Comparison of ENCODE assay signal across 8 cellular contexts in the genomic region with DNA sequence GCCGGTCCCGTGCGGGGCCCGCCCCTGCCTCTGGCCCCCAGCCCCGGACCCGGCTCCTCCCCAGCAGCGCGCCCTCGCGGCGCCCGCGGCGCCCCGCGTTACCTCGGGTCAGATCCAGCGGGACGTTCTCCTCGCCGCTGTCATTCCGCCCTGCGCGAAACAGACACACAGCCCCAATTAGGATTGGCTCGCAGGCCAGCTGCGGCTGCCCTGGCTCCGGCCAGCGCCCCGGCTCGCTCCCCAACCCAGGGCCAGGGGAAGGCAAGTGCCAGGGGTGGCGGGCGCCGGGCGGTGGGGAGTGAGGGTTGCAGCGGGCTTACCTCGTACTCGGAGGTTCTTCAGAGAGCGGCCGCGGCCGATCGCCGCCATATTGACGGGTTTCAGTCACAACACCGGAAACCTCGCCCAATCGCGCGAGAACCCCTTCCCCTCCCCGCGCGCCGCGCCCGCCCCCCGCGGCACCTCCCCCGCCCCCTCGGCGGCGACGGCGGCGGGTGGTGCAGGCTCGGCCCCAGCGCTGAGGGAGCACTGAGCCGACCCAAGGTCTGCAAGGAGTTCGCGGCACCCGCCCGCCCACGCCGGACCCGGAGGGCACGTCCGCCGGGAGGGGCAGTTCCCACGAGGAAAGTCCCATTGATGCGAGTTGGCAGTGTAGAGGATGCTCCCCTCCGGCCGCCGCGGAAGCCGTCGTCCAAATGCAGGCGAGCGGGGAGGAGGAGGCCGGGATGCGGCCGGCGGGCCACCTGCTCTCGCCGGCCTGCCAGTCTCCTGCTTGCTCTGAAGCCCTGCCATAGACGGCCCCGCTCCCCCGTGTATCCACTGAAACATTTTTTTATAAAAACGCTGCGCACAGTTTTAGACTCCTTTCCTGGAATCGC. TPM values are rescaled to one million over a fixed set of nuclear protein-coding genes. Genes with fewer than 3 reads are reported as not detected.
DNase-seq lines count a peak whose midpoint lies in the region; ATAC-seq and TF ChIP-seq lines count a peak whose summit lies in the region.

A gene with protein sequence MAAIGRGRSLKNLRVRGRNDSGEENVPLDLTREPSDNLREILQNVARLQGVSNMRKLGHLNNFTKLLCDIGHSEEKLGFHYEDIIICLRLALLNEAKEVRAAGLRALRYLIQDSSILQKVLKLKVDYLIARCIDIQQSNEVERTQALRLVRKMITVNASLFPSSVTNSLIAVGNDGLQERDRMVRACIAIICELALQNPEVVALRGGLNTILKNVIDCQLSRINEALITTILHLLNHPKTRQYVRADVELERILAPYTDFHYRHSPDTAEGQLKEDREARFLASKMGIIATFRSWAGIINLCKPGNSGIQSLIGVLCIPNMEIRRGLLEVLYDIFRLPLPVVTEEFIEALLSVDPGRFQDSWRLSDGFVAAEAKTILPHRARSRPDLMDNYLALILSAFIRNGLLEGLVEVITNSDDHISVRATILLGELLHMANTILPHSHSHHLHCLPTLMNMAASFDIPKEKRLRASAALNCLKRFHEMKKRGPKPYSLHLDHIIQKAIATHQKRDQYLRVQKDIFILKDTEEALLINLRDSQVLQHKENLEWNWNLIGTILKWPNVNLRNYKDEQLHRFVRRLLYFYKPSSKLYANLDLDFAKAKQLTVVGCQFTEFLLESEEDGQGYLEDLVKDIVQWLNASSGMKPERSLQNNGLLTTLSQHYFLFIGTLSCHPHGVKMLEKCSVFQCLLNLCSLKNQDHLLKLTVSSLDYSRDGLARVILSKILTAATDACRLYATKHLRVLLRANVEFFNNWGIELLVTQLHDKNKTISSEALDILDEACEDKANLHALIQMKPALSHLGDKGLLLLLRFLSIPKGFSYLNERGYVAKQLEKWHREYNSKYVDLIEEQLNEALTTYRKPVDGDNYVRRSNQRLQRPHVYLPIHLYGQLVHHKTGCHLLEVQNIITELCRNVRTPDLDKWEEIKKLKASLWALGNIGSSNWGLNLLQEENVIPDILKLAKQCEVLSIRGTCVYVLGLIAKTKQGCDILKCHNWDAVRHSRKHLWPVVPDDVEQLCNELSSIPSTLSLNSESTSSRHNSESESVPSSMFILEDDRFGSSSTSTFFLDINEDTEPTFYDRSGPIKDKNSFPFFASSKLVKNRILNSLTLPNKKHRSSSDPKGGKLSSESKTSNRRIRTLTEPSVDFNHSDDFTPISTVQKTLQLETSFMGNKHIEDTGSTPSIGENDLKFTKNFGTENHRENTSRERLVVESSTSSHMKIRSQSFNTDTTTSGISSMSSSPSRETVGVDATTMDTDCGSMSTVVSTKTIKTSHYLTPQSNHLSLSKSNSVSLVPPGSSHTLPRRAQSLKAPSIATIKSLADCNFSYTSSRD (N-terminal part only) (minus strand): TSS at position 391 of the 878 bp plus-strand sequence. CDS start 22 bp downstream, at position 369.

- H2AK9ac ChIP-seq in IMR-90 (replicated peaks; ENCODE audit: low read depth, low read length, poor library complexity) = peak within 1 kb of the TSS; percentile 87

- H4K20me1 ChIP-seq in IMR-90 (ENCODE audit: insufficient read depth, low read length) (peaks cover 21% of the 10 kb centered on the region; the same call in 1 of the 2 replicates), OCI-LY7 (ENCODE audit: insufficient read depth, low read length) (peaks cover 27% of the 10 kb centered on the region)

- H2AFZ ChIP-seq in IMR-90 (replicated peaks; ENCODE audit: low read length, poor library complexity) (peak within 1 kb of the TSS; percentile 95), OCI-LY7 (ENCODE audit: low read length) (peak within 1 kb of the TSS; percentile 75)

- DNase-seq in DMS 273 treated with DMSO at 0.1 percent for 48 hours (lab: John Stamatoyannopoulos, UW) = peak; percentile 54
- peak; percentile 82 for DNase-seq in IMR-90
- DNase-seq in OCI-LY7 (ENCODE audit: low spot score) = peak; percentile 92
- DNase-seq in activated T-cell treated with anti-CD3 and anti-CD28 coated beads for 4 hours = peak; percentile 89
- DNase-seq in epithelial cell of esophagus (ENCODE audit: low read depth) = peak; percentile 88
- DNase-seq in mucosa of gallbladder (ENCODE audit: low spot score) = peak; percentile 93
- peak; percentile 79 to 85 for DNase-seq in stimulated activated CD8-positive, alpha-beta memory T cell treated with anti-CD3 and anti-CD28 coated beads, Interleukin-4, amount 100 ng/mL, for 4 hours (ENCODE audit: low read depth in 2 of 2, low spot score in 1 of 2)

- H3K27me3 ChIP-seq in IMR-90 (ENCODE audit: control insufficient read depth, insufficient read depth, low read length) = no peaks in the 10 kb centered on the region

- peak within 1 kb of the TSS; percentile 83 for H3K56ac ChIP-seq in IMR-90 (ENCODE audit: extremely low read depth, insufficient read depth, low read length)

- peaks cover 41% of the 10 kb centered on the region for H3K79me2 ChIP-seq in OCI-LY7 (ENCODE audit: insufficient read depth, low read depth, low read length)

- no peaks in the 10 kb centered on the region for H3K9me1 ChIP-seq in IMR-90 (ENCODE audit: insufficient read depth, low read length)

- TF ChIP-seq RAD21 in IMR-90 (IDR thresholded peaks at IDR 0.05; ENCODE audit: low read length) = no peak

- peak within 1 kb of the TSS; percentile 83 for H3K23ac ChIP-seq in IMR-90 (ENCODE audit: low read depth, low read length)

- peak within 1 kb of the TSS; percentile 85 for H2BK120ac ChIP-seq in IMR-90 (ENCODE audit: low read depth, low read length)

- peak; percentile 82 for TF ChIP-seq POLR2A in IMR-90 (IDR thresholded peaks at IDR 0.05; ENCODE audit: low read depth, low read length)

- in situ Hi-C loops in IMR-90 (cut with MboI; ENCODE audit: low sequenced_read_pairs) = no loop called here

- peak within 1 kb of the TSS; percentile 88 for H3K4me2 ChIP-seq in IMR-90 (ENCODE audit: low read depth, low read length)
- H3K4me2 ChIP-seq in OCI-LY7 (ENCODE audit: low read length) = peak within 1 kb of the TSS; percentile 97

- H2BK15ac ChIP-seq in IMR-90 (ENCODE audit: low read depth, low read length) = peak within 1 kb of the TSS; percentile 94; the same call in 2 of the 3 replicates

- H3K9me3 ChIP-seq in IMR-90 (ENCODE audit: control insufficient read depth, insufficient read depth, low read length) (no peaks in the 10 kb centered on the region), OCI-LY7 (ENCODE audit: low read length) (no peaks in the 10 kb centered on the region)

- peaks cover 6 to 23% of the 10 kb centered on the region in 2 experiments; a peak in 3 of 4 replicates for H3K79me1 ChIP-seq in IMR-90 (ENCODE audit: low read depth in 1 of 2, low read length in 2 of 2)

- H2BK5ac ChIP-seq in IMR-90 (ENCODE audit: low read depth, low read length, poor library complexity, severe bottlenecking) = peak within 1 kb of the TSS; percentile 96

- dilution Hi-C loops in IMR-90 (cut with HindIII; ENCODE audit: low sequenced_read_pairs, unreplicated experiment) = no loop called here

- CTCF ChIA-PET in IMR-90 (lab: Yijun Ruan, JAX) (no interaction called here), OCI-LY7 (lab: Charles Lee; ENCODE audit: unreplicated experiment) (no interaction called here)

- peak within 1 kb of the TSS; percentile 78 to 83 for H4K8ac ChIP-seq in IMR-90 (ENCODE audit: low read depth in 2 of 2, low read length in 2 of 2)

- POLR2A ChIA-PET in IMR-90 (lab: Charles Lee; ENCODE audit: unreplicated experiment) = no interaction called here
- POLR2A ChIA-PET in OCI-LY7 (lab: Charles Lee) = no interaction called here

- peak within 1 kb of the TSS; percentile 97 for H3K4me3 ChIP-seq in IMR-90 (ENCODE audit: insufficient read depth, low read depth, low read length)
- peak within 1 kb of the TSS; percentile 96 for H3K4me3 ChIP-seq in OCI-LY7 (ENCODE audit: low read depth, low read length, poor library complexity, severe bottlenecking)
- peak within 1 kb of the TSS; percentile 92 for H3K4me3 ChIP-seq in epithelial cell of esophagus (ENCODE audit: low read length)

- 0% methylated on average over 43 of the region's 99 CpGs; no CpG with 5 or more reads in 1 of the 2 experiments for WGBS in IMR-90 (ENCODE audit: extremely low coverage in 2 of 2, insufficient read length in 1 of 2), 2 experiments

- TF ChIP-seq CTCF in IMR-90 (conservative IDR thresholded peaks at IDR 0.05; ENCODE audit: low read depth, low read length) = no peak
- no peak for TF ChIP-seq CTCF in OCI-LY7 (conservative IDR thresholded peaks at IDR 0.05; ENCODE audit: low read length)
- TF ChIP-seq CTCF in epithelial cell of esophagus (IDR thresholded peaks at IDR 0.05; ENCODE audit: insufficient read depth, low read depth, low read length, missing control alignments) = no peak

- H2BK20ac ChIP-seq in IMR-90 (ENCODE audit: low read depth, low read length) = peak within 1 kb of the TSS; percentile 21; the same call in 1 of the 2 replicates

- H4K5ac ChIP-seq in IMR-90 (ENCODE audit: low read depth, low read length) = peak within 1 kb of the TSS; percentile 62

- H3K4me1 ChIP-seq in IMR-90 (ENCODE audit: control insufficient read depth, insufficient read depth, low read length) = no peaks in the 10 kb centered on the region
- H3K4me1 ChIP-seq in OCI-LY7 (ENCODE audit: insufficient read depth, low read length, poor library complexity, severe bottlenecking) = peaks cover 39% of the 10 kb centered on the region

- BruUV-seq in IMR-90 (replicated peaks; lab: Mats Ljungman, UMichigan) (no TSS peak), OCI-LY7 (replicated peaks; lab: Mats Ljungman, UMichigan) (TSS peak; percentile 71)

- H3K36me3 ChIP-seq in IMR-90 (ENCODE audit: control insufficient read depth, insufficient read depth, low read length) = 0 out of 2 replicates have a peak, but pooled peaks cover 1% of the 10 kb centered on the region
- peaks cover 14% of the 10 kb centered on the region for H3K36me3 ChIP-seq in OCI-LY7 (ENCODE audit: insufficient read depth, low read length)

- no peaks in the 10 kb centered on the region for H3K9me2 ChIP-seq in OCI-LY7 (ENCODE audit: insufficient read depth, low read length)

- H4K91ac ChIP-seq in IMR-90 (ENCODE audit: insufficient read depth, low read depth, low read length) = peak within 1 kb of the TSS; percentile 90

- H3K14ac ChIP-seq in IMR-90 (replicated peaks; ENCODE audit: low read depth, low read length) = peak within 1 kb of the TSS; percentile 94

- H3K9ac ChIP-seq in IMR-90 (ENCODE audit: low read depth, low read length) = peak within 1 kb of the TSS; percentile 95

- peak within 1 kb of the TSS; percentile 41 for H2AK5ac ChIP-seq in IMR-90 (ENCODE audit: low read depth, low read length)

- intact Hi-C loops in IMR-90 (cut with micrococcal nuclease) = loop anchor here (1.0 to 10.0 kb wide), 4 partner anchors 26 to 229 kb away; a partner anchor contains a TSS
- intact Hi-C loops in OCI-LY7 (cut with micrococcal nuclease; ENCODE audit: unreplicated experiment) = loop anchor here (10.0 kb wide), 1 partner anchor 619 kb away; no protein-coding TSS in a partner anchor

- peak; percentile 70 for ATAC-seq in GM21529 (IDR thresholded peaks at IDR 0.05; ENCODE audit: unreplicated experiment)
- peak; percentile 92 for ATAC-seq in IMR-90 (ENCODE audit: low read depth)

- H3K27ac ChIP-seq in IMR-90 (ENCODE audit: insufficient read depth, low read length) (peak within 1 kb of the TSS; percentile 99), OCI-LY7 (ENCODE audit: low read depth, low read length, poor library complexity, severe bottlenecking) (peak within 1 kb of the TSS; percentile 81)

- peak within 1 kb of the TSS; percentile 80 for H3K18ac ChIP-seq in IMR-90 (ENCODE audit: low read depth, low read length)

- peak within 1 kb of the TSS; percentile 86 for H3K4ac ChIP-seq in IMR-90 (ENCODE audit: low read depth, low read length)

RNA-seq across cellular contexts. Expression of the gene that starts here (rescaled TPM):
- 35.7 and 45.0 TPM in 2 replicates for total RNA-seq in IMR-90 (2012; rRNA removed)
- polyA plus RNA-seq in IMR-90 (2012; rRNA removed) = 2.8 and 4.1 TPM in 2 replicates
- 0.29 and 0.67 TPM in 2 replicates for polyA plus RNA-seq in IMR-90 (2012; cell fraction: cytosol; rRNA removed)
- polyA plus RNA-seq in IMR-90 (2012; cell fraction: nucleus; rRNA removed; ENCODE audit: low replicate concordance) = 1.7 and 19.0 TPM in 2 replicates
- total RNA-seq in OCI-LY7 (2014; rRNA removed; shearing (Covaris generic)) = 10.9 and 13.1 TPM in 2 replicates
- 22.9 and 23.1 TPM in 2 replicates for total RNA-seq in OCI-LY7 (2022)
- 35.5 TPM for total RNA-seq in mucosa of gallbladder

Comparison
In these comparisons a context has a peak if more than half of its experiments do, and no peak if none do; other contexts are left out.
1. Peak in every context shown above with its lines: DNase-seq, ATAC-seq, H3K4me3 ChIP-seq and H3K27ac ChIP-seq.